24 cellular contexts compared by ENCODE assay signal in genomic region chr9:87651431-87651830, GRCh38.
DNase-seq lines count a peak whose midpoint lies in the region; ATAC-seq and TF ChIP-seq lines count a peak whose summit lies in the region.
"Had no signal": no experiment of that assay in that cellular context is flagged by ENCODE, and none has a peak within 500 bp of the region (broad histone marks: within the 10 kb centered on the region; RNA-seq: fewer than 3 reads in every experiment).

No MANE protein-coding gene starts in this region.

- H3K27ac ChIP-seq in coronary artery = no peak overlapping the region
- H3K27ac ChIP-seq: 22Rv1, A549, BLaER1 had no signal

- H3K4me3 Mint-ChIP-seq in WTC11 = no peak overlapping the region
- H3K4me3 Mint-ChIP-seq: CD14-positive monocyte; CD4-positive, alpha-beta memory T cell; CD4-positive, CD25-positive, alpha-beta regulatory T cell; CD8-positive, alpha-beta memory T cell had no signal

- H3K27me3 Mint-ChIP-seq in WTC11 (ENCODE audit: low read depth) = no peaks in the 10 kb centered on the region
- H3K27me3 Mint-ChIP-seq: CD4-positive, alpha-beta memory T cell; CD4-positive, CD25-positive, alpha-beta regulatory T cell; CD8-positive, alpha-beta memory T cell had no signal

- no peaks in the 10 kb centered on the region for H3K9me3 Mint-ChIP-seq in WTC11
- H3K9me3 Mint-ChIP-seq: CD14-positive monocyte; CD4-positive, alpha-beta memory T cell; CD4-positive, CD25-positive, alpha-beta regulatory T cell; CD8-positive, alpha-beta memory T cell had no signal

- peaks cover 65% of the 10 kb centered on the region for H3K36me3 Mint-ChIP-seq in WTC11
- H3K36me3 Mint-ChIP-seq: CD4-positive, alpha-beta memory T cell; CD4-positive, CD25-positive, alpha-beta regulatory T cell; CD8-positive, alpha-beta memory T cell had no signal

- H3K4me3 ChIP-seq in coronary artery = no peak overlapping the region
- H3K4me3 ChIP-seq: A549, BLaER1, GM12878 had no signal

- no peak for DNase-seq in WTC11 (ENCODE audit: low spot score)
- peak; percentile 24 for DNase-seq in coronary artery (ENCODE audit: low spot score)
- DNase-seq in mesenteric fat pad (ENCODE audit: low spot score) = peak; percentile 59
- no peak for DNase-seq in epidermal melanocyte (ENCODE audit: insufficient read length, low spot score)
- DNase-seq in AG20443 (ENCODE audit: low spot score) = no peak
- DNase-seq in superior temporal gyrus (ENCODE audit: extremely low spot score) = no peak
- DNase-seq: BE2C; C1 segment of cervical spinal cord; CD4-positive, alpha-beta memory T cell; CD4-positive, CD25-positive, alpha-beta regulatory T cell; CD8-positive, alpha-beta memory T cell; COR-L47; DMS 273 treated with DMSO at 0.1 percent for 48 hours; DMS153; DMS53; DMS79; DND-41; EL; GDM1 had no signal

- no peak for ATAC-seq in WTC11
- ATAC-seq: A549, GM12878 had no signal

- peaks cover 7% of the 10 kb centered on the region for H3K4me1 Mint-ChIP-seq in WTC11
- H3K4me1 Mint-ChIP-seq: CD4-positive, alpha-beta memory T cell; CD4-positive, CD25-positive, alpha-beta regulatory T cell; CD8-positive, alpha-beta memory T cell had no signal

- 0 out of 2 replicates have a peak overlapping the region, but pooled peaks have one; percentile 30 for H3K27ac Mint-ChIP-seq in WTC11
- H3K27ac Mint-ChIP-seq: CD4-positive, alpha-beta memory T cell; CD8-positive, alpha-beta memory T cell had no signal

- CTCF ChIA-PET in WTC11 (lab: Charles Lee) = no interaction called here

- POLR2A ChIA-PET in WTC11 (lab: Charles Lee) = no interaction called here

- TF ChIP-seq CTCF in WTC11 (IDR thresholded peaks at IDR 0.05) (no peak), coronary artery (IDR thresholded peaks at IDR 0.05) (no peak)

TF ChIP-seq in WTC11, 78 proteins besides CTCF, POLR2A, EP300 and RAD21:
- TF ChIP-seq TCF7 (CRISPR knock-in tag; IDR thresholded peaks at IDR 0.05; ENCODE audit: low read depth) = no peak
- no peak for TF ChIP-seq ZNF423 (CRISPR knock-in tag; IDR thresholded peaks at IDR 0.05)
- TF ChIP-seq ZNF219 (CRISPR knock-in tag; IDR thresholded peaks at IDR 0.05; ENCODE audit: borderline replicate concordance) = no peak
- no peak for TF ChIP-seq ZNF671 (CRISPR knock-in tag; IDR thresholded peaks at IDR 0.05)
- TF ChIP-seq STAT6 (CRISPR knock-in tag; conservative IDR thresholded peaks at IDR 0.05; ENCODE audit: low read depth) = no peak
- no peak for TF ChIP-seq SMAD3 (CRISPR knock-in tag; IDR thresholded peaks at IDR 0.05; ENCODE audit: borderline replicate concordance)
- TF ChIP-seq ZNF138 (CRISPR knock-in tag; conservative IDR thresholded peaks at IDR 0.05) = no peak
- TF ChIP-seq, protein P1, sequence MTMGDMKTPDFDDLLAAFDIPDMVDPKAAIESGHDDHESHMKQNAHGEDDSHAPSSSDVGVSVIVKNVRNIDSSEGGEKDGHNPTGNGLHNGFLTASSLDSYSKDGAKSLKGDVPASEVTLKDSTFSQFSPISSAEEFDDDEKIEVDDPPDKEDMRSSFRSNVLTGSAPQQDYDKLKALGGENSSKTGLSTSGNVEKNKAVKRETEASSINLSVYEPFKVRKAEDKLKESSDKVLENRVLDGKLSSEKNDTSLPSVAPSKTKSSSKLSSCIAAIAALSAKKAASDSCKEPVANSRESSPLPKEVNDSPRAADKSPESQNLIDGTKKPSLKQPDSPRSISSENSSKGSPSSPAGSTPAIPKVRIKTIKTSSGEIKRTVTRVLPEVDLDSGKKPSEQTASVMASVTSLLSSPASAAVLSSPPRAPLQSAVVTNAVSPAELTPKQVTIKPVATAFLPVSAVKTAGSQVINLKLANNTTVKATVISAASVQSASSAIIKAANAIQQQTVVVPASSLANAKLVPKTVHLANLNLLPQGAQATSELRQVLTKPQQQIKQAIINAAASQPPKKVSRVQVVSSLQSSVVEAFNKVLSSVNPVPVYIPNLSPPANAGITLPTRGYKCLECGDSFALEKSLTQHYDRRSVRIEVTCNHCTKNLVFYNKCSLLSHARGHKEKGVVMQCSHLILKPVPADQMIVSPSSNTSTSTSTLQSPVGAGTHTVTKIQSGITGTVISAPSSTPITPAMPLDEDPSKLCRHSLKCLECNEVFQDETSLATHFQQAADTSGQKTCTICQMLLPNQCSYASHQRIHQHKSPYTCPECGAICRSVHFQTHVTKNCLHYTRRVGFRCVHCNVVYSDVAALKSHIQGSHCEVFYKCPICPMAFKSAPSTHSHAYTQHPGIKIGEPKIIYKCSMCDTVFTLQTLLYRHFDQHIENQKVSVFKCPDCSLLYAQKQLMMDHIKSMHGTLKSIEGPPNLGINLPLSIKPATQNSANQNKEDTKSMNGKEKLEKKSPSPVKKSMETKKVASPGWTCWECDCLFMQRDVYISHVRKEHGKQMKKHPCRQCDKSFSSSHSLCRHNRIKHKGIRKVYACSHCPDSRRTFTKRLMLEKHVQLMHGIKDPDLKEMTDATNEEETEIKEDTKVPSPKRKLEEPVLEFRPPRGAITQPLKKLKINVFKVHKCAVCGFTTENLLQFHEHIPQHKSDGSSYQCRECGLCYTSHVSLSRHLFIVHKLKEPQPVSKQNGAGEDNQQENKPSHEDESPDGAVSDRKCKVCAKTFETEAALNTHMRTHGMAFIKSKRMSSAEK (CRISPR knock-in tag; IDR thresholded peaks at IDR 0.05; ENCODE audit: borderline replicate concordance) = no peak
- no peak for TF ChIP-seq ZNF416 (CRISPR knock-in tag; IDR thresholded peaks at IDR 0.05)
- TF ChIP-seq GRHL2 (CRISPR knock-in tag; IDR thresholded peaks at IDR 0.05; ENCODE audit: insufficient replicate concordance, severe bottlenecking) = no peak
- no peak for TF ChIP-seq CBFB (CRISPR knock-in tag; IDR thresholded peaks at IDR 0.05; ENCODE audit: low read depth)
- no peak for TF ChIP-seq PRRX2 (CRISPR knock-in tag; IDR thresholded peaks at IDR 0.05)
- no peak for TF ChIP-seq ZNF281 (CRISPR knock-in tag; IDR thresholded peaks at IDR 0.05)
- TF ChIP-seq, protein P2, sequence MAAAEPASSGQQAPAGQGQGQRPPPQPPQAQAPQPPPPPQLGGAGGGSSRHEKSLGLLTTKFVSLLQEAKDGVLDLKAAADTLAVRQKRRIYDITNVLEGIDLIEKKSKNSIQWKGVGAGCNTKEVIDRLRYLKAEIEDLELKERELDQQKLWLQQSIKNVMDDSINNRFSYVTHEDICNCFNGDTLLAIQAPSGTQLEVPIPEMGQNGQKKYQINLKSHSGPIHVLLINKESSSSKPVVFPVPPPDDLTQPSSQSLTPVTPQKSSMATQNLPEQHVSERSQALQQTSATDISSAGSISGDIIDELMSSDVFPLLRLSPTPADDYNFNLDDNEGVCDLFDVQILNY (CRISPR knock-in tag; IDR thresholded peaks at IDR 0.05) = no peak
- TF ChIP-seq, protein P3, sequence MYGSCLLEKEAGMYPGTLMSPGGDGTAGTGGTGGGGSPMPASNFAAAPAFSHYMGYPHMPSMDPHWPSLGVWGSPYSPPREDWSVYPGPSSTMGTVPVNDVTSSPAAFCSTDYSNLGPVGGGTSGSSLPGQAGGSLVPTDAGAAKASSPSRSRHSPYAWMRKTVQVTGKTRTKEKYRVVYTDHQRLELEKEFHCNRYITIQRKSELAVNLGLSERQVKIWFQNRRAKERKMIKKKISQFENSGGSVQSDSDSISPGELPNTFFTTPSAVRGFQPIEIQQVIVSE (CRISPR knock-in tag; IDR thresholded peaks at IDR 0.05; ENCODE audit: borderline replicate concordance) = no peak
- TF ChIP-seq ZMAT4 (CRISPR knock-in tag; IDR thresholded peaks at IDR 0.05) = no peak
- no peak for TF ChIP-seq NFATC4 (CRISPR knock-in tag; IDR thresholded peaks at IDR 0.05)
- no peak for TF ChIP-seq TEAD4 (CRISPR knock-in tag; IDR thresholded peaks at IDR 0.05)

Comparison
In these comparisons a context has a peak if more than half of its experiments do, and no peak if none do; other contexts are left out.
1. DNase-seq: peak in coronary artery (single experiment) and mesenteric fat pad (single experiment); none in WTC11 (single experiment), epidermal melanocyte (single experiment), AG20443 (single experiment) and superior temporal gyrus (single experiment).